Comparison of ENCODE assay signal across 10 cellular contexts in the genomic region with DNA sequence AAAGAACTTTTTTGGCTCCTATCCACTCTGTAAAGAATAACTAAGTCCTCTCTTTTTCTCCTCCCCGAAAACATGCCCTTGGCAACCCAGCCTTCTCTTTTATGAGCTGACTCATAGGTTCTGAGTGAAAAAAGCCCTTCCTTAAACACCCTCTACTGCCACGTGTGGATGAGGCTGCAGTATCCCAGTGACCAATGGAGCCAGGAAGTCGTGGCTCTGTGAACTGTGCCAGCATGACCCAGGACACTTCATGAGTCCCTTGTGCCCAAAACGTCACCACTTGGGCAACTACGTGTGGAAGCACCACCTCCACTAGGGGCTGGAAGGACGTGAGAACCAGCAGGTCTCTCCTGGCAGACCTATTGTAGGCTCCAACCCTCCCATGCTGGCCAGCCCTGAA.
DNase-seq lines count a peak whose midpoint lies in the region; ATAC-seq, FAIRE-seq and TF ChIP-seq lines count a peak whose summit lies in the region.
"Had no signal": no experiment of that assay in that cellular context is flagged by ENCODE, and none has a peak within 500 bp of the region (broad histone marks: within the 10 kb centered on the region; RNA-seq: fewer than 3 reads in every experiment).

No MANE protein-coding gene starts in this region.

- H4K20me1 ChIP-seq in H1 (replicated peaks in 1 of 2; ENCODE audit: control insufficient read depth in 1 of 2, insufficient read depth in 2 of 2, low read length in 2 of 2): no peaks in the 10 kb centered on the region

- no peak overlapping the region for H3K4me3 ChIP-seq in H1 (ENCODE audit: extremely low read depth in 1 of 4, insufficient read depth in 2 of 4, low read depth in 3 of 4, low read length in 4 of 4)
- peak overlapping the region in 1 of 2 experiments; percentile 1 for H3K4me3 ChIP-seq in mesenchymal stem cell (ENCODE audit: insufficient read depth in 1 of 2, low read depth in 1 of 2, low read length in 2 of 2)
- H3K4me3 ChIP-seq in aorta (ENCODE audit: low read length in 2 of 2): no peak overlapping the region
- H3K4me3 ChIP-seq: BLaER1 had no signal

- H3K18ac ChIP-seq in H1 (ENCODE audit: extremely low read depth, low read length) (no peak overlapping the region), mesenchymal stem cell (ENCODE audit: low read depth in 1 of 2, low read length in 2 of 2) (peak overlapping the region; percentile 3 to 29)

- H3K9ac ChIP-seq in H1 (replicated peaks in 1 of 4; ENCODE audit: extremely low read depth in 1 of 4, low read depth in 3 of 4, low read length in 3 of 4) (no peak overlapping the region), mesenchymal stem cell (ENCODE audit: low read length) (peak overlapping the region; percentile 77)
- H3K9ac ChIP-seq: BLaER1 had no signal

- WGBS in H1 (ENCODE audit: extremely low coverage in 1 of 2, insufficient coverage in 1 of 2, insufficient read length in 1 of 2, insufficient replicate concordance in 2 of 2, low coverage in 1 of 2, low lambda C conversion rate in 2 of 2, missing lambda C conversion rate in 1 of 2), 2 experiments: 79% methylated on average over 6 of the region's 6 CpGs; no CpG with 5 or more reads in 1 of the 2 experiments
- 49% methylated on average over 6 of the region's 6 CpGs for WGBS in mesenchymal stem cell
- 1 to 2% methylated on average over 6 of the region's 6 CpGs for WGBS in aorta, 2 donors

- POLR2A ChIA-PET in H1 (lab: Charles Lee; ENCODE audit: partially characterized antibody): no interaction called here

- peaks cover 0 to 5% (median under 1%) of the 10 kb centered on the region in 4 experiments; a peak in 2 of 7 replicates for H3K4me1 ChIP-seq in H1 (replicated peaks in 1 of 4; ENCODE audit: control insufficient read depth in 3 of 4, insufficient read depth in 4 of 4, low read length in 3 of 4)
- H3K4me1 ChIP-seq in mesenchymal stem cell (ENCODE audit: control insufficient read depth, insufficient read depth, low read depth, low read length): peaks cover 11% of the 10 kb centered on the region
- peaks cover 0 to 2% of the 10 kb centered on the region in 2 donors for H3K4me1 ChIP-seq in aorta (ENCODE audit: control insufficient read depth in 1 of 2, insufficient read depth in 2 of 2, low read length in 2 of 2)

- 0 out of 2 replicates have a peak overlapping the region, but pooled peaks have one; percentile 73 for H2BK20ac ChIP-seq in H1 (ENCODE audit: low read length)

- H3K27ac ChIP-seq in H1 (ENCODE audit: low read depth, low read length) (no peak overlapping the region), mesenchymal stem cell (ENCODE audit: low read length, poor library complexity, severe bottlenecking) (peak overlapping the region; percentile 1), aorta (ENCODE audit: low read depth in 1 of 2, low read length in 2 of 2) (peak overlapping the region; percentile 19 to 47)
- H3K27ac ChIP-seq: BLaER1 had no signal

- no peak overlapping the region for H3K56ac ChIP-seq in H1 (replicated peaks; ENCODE audit: insufficient read length, low read depth, low read length)

- H2AFZ ChIP-seq in H1 (ENCODE audit: low read length) (no peak overlapping the region), mesenchymal stem cell (ENCODE audit: low read depth, low read length) (no peak overlapping the region)

- H3K23ac ChIP-seq in H1 (ENCODE audit: insufficient read length) (no peak overlapping the region), mesenchymal stem cell (ENCODE audit: low read length in 2 of 2) (no peak overlapping the region)

- H3K4me2 ChIP-seq in H1 (ENCODE audit: insufficient read depth in 1 of 2, low read depth in 2 of 2, low read length in 2 of 2): no peak overlapping the region
- no peak overlapping the region for H3K4me2 ChIP-seq in mesenchymal stem cell (ENCODE audit: low read length, poor library complexity, severe bottlenecking)
- H3K4me2 ChIP-seq: BLaER1 had no signal

- no peak overlapping the region for H4K5ac ChIP-seq in H1 (ENCODE audit: insufficient read length, low read depth, low read length)

- CTCF ChIA-PET in H1 (lab: Charles Lee; ENCODE audit: partially characterized antibody): interaction anchor here (0.6 to 10.0 kb wide), 9 partner anchors 10 to 988 kb away, joined by 3 to 91 read pairs (median 4); no protein-coding TSS in a partner anchor

- FAIRE-seq in H1 (lab: Jason Lieb, UNC): no peak

- no peak overlapping the region for H2BK12ac ChIP-seq in H1 (ENCODE audit: low read depth, low read length)
- no peak overlapping the region for H2BK12ac ChIP-seq in mesenchymal stem cell (ENCODE audit: low read length in 2 of 2)

- no peak for TF ChIP-seq POLR2A in H1 (IDR thresholded peaks at IDR 0.05; ENCODE audit: control extremely low read depth in 1 of 2, low read depth in 2 of 2, low read length in 2 of 2)

- intact Hi-C loops in aorta (cut with DNase I): loop anchor here (5.0 kb wide), 3 partner anchors 39 to 99 kb away; no protein-coding TSS in a partner anchor

- H3K4ac ChIP-seq in H1 (replicated peaks; ENCODE audit: insufficient read length, low read depth, low read length) (no peak overlapping the region), mesenchymal stem cell (ENCODE audit: low read depth in 1 of 2, low read length in 2 of 2) (peak overlapping the region; percentile 6 to 16)

- DNase-seq in NOMO-1 treated with DMSO at 0.1 percent for 48 hours (lab: John Stamatoyannopoulos, UW; ENCODE audit: unreplicated experiment) (peak; percentile 42), NOMO-1 (lab: John Stamatoyannopoulos, UW; ENCODE audit: unreplicated experiment in 2 of 2) (no peak), H1 (ENCODE audit: low read depth in 1 of 2, low spot score in 2 of 2) (no peak), mesenchymal stem cell (peak; percentile 83), aorta (peak; percentile 90 to 92), NCI-H1417 treated with DMSO at 0.1 percent for 48 hours (lab: John Stamatoyannopoulos, UW) (no peak)
- DNase-seq in central memory CD4-positive, alpha-beta T cell: no peak
- no peak for DNase-seq in activated CD4-positive, alpha-beta T cell treated with anti-CD3 and anti-CD28 coated beads for 4 hours
- DNase-seq: activated CD8-positive, alpha-beta memory T cell treated with anti-CD3 and anti-CD28 coated beads, Interleukin-2, amount 50 U/mL, for 48 hours had no signal

- H4K91ac ChIP-seq in H1 (replicated peaks; ENCODE audit: insufficient read length, low read length) (no peak overlapping the region), mesenchymal stem cell (ENCODE audit: low read length) (peak overlapping the region; percentile 5)

- H4K8ac ChIP-seq in H1 (ENCODE audit: extremely low read depth, insufficient read depth, low read length) (no peak overlapping the region), mesenchymal stem cell (ENCODE audit: low read length) (peak overlapping the region; percentile 9)

- peaks cover 0 to 2% (median 0%) of the 10 kb centered on the region in 4 experiments; a peak in 1 of 7 replicates for H3K27me3 ChIP-seq in H1 (replicated peaks in 1 of 4; ENCODE audit: control insufficient read depth in 3 of 4, extremely low read depth in 1 of 4, insufficient read depth in 3 of 4, low read length in 3 of 4)
- H3K27me3 ChIP-seq in mesenchymal stem cell (ENCODE audit: control insufficient read depth in 1 of 2, insufficient read depth in 1 of 2, low read length in 2 of 2): peaks cover 0 to 5% of the 10 kb centered on the region in 2 experiments
- no peaks in the 10 kb centered on the region for H3K27me3 ChIP-seq in aorta (ENCODE audit: control insufficient read depth in 1 of 2, insufficient read depth in 2 of 2, low read length in 1 of 2)

- H3K36me3 ChIP-seq in H1 (ENCODE audit: control insufficient read depth in 2 of 4, insufficient read depth in 4 of 4, low read length in 3 of 4) (no peaks in the 10 kb centered on the region), mesenchymal stem cell (ENCODE audit: control insufficient read depth in 1 of 2, insufficient read depth in 2 of 2, low read depth in 1 of 2, low read length in 2 of 2) (no peaks in the 10 kb centered on the region), aorta (ENCODE audit: control insufficient read depth in 1 of 2, insufficient read depth in 2 of 2, low read length in 1 of 2) (no peaks in the 10 kb centered on the region)
- H3K36me3 ChIP-seq: BLaER1 had no signal

- H3K14ac ChIP-seq in H1 (ENCODE audit: insufficient read length): no peak overlapping the region
- H3K14ac ChIP-seq in mesenchymal stem cell (ENCODE audit: low read length in 2 of 2): no peak overlapping the region

- TF ChIP-seq RAD21 in H1 (IDR thresholded peaks at IDR 0.05 in 1 of 2, conservative IDR thresholded peaks at IDR 0.05 in 1 of 2; ENCODE audit: low read depth in 2 of 2, low read length in 2 of 2): no peak

- peak; percentile 90 for ATAC-seq in aorta (ENCODE audit: low FRiP score)

- H3K9me3 ChIP-seq in H1 (ENCODE audit: insufficient read depth in 2 of 2, low read depth in 1 of 2, low read length in 1 of 2): no peaks in the 10 kb centered on the region
- H3K9me3 ChIP-seq in mesenchymal stem cell (ENCODE audit: control insufficient read depth, low read length): no peaks in the 10 kb centered on the region
- no peaks in the 10 kb centered on the region for H3K9me3 ChIP-seq in aorta (ENCODE audit: control insufficient read depth, low read length)
- H3K9me3 ChIP-seq: BLaER1 had no signal

- H2BK120ac ChIP-seq in H1 (replicated peaks; ENCODE audit: low read depth, low read length): no peak overlapping the region
- H2BK120ac ChIP-seq in mesenchymal stem cell (ENCODE audit: low read depth, low read length): peak overlapping the region; percentile 76

- no peak for TF ChIP-seq CTCF in H1 (IDR thresholded peaks at IDR 0.05; ENCODE audit: control extremely low read depth in 1 of 3, insufficient read depth in 1 of 3, low read depth in 1 of 3, low read length in 3 of 3)

- H3K79me2 ChIP-seq in H1 (ENCODE audit: control insufficient read depth in 1 of 2, insufficient read depth in 2 of 2, low read length in 2 of 2): no peaks in the 10 kb centered on the region

- H3K79me1 ChIP-seq in H1 (ENCODE audit: low read depth, low read length) (no peaks in the 10 kb centered on the region), mesenchymal stem cell (replicated peaks; ENCODE audit: low read length, poor library complexity, severe bottlenecking) (no peaks in the 10 kb centered on the region)

- H2BK15ac ChIP-seq in H1 (ENCODE audit: low read length): no peak overlapping the region
- no peak overlapping the region for H2BK15ac ChIP-seq in mesenchymal stem cell (ENCODE audit: low read depth, poor library complexity, severe bottlenecking)

- no peak for TF ChIP-seq EP300 in H1 (IDR thresholded peaks at IDR 0.05; ENCODE audit: borderline replicate concordance in 1 of 2, low read depth in 2 of 2, low read length in 2 of 2)

- H2AK5ac ChIP-seq in H1 (ENCODE audit: low read depth, low read length) (no peak overlapping the region), mesenchymal stem cell (ENCODE audit: low read length, severe bottlenecking) (peak overlapping the region; percentile 37)

- H3K23me2 ChIP-seq in H1 (ENCODE audit: low read depth, low read length): no peaks in the 10 kb centered on the region

- H2BK5ac ChIP-seq in H1 (ENCODE audit: low read depth, low read length) (no peak overlapping the region), mesenchymal stem cell (ENCODE audit: low read depth, low read length, poor library complexity, severe bottlenecking) (peak overlapping the region; percentile 57)

TF ChIP-seq in H1, 55 proteins besides CTCF, POLR2A, EP300 and RAD21 (continues in another document):
- TF ChIP-seq KDM4A (IDR thresholded peaks at IDR 0.05; ENCODE audit: low read depth, low read length, severe bottlenecking) (no peak), BACH1 (IDR thresholded peaks at IDR 0.05; ENCODE audit: low read length) (no peak), POLR2AphosphoS5 (IDR thresholded peaks at IDR 0.05; ENCODE audit: low read depth, low read length) (no peak)

Comparison
In these comparisons a context has a peak if more than half of its experiments do, and no peak if none do; other contexts are left out.
1. DNase-seq: peak in NOMO-1 treated with DMSO at 0.1 percent for 48 hours (single experiment), mesenchymal stem cell (single experiment) and aorta (2 of 2); none in NOMO-1 (0 of 2), H1 (0 of 2), central memory CD4-positive, alpha-beta T cell (single experiment), activated CD4-positive, alpha-beta T cell treated with anti-CD3 and anti-CD28 coated beads for 4 hours (0 of 2) and NCI-H1417 treated with DMSO at 0.1 percent for 48 hours (single experiment).